ENCODE assay signal across 1 cellular context in the genomic region with DNA sequence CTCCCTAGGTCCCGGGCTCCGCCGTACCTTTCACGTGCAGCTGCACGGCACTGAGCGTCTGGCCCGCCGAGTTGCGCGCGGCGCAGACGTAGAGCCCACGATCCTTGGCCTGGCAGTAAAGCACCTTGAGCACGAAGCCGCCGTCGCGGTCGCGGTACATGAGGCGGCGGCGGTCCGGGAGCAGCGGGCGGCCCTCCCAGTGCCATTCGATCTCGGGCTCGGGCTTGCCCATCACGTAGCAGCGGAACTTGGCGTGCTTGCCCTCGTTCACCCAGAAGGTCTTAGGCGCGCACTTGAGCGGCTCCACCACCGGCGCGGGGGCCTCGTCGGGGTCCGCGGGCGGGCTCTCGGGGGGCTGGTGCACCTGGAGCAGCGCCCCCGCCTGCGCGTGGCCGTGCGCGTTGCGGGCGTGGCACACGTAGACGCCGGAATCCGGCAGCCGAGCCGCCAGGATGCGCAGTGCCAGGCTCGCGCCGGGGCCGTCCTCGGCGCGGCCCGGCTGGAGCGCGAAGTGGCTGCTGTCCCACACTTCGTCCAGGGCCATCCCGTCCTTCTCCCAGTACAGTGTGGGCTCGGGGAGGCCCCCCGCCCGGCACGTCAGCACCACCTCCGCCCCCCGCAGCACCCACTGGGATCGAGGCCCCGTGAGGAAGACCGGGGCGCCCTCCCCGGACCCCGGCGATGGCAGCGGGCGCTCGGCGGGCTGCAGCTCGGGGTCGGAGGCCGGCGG.
TF ChIP-seq lines count a peak whose summit lies in the region.

No MANE protein-coding gene starts in this region.

TF ChIP-seq in HepG2, 621 proteins besides CTCF, POLR2A, EP300 and RAD21 (continued from another document and continues in another):
- TF ChIP-seq GFI1 (CRISPR knock-in tag; IDR thresholded peaks at IDR 0.05; ENCODE audit: borderline replicate concordance) (no peak), HOXD1 (CRISPR knock-in tag; IDR thresholded peaks at IDR 0.05) (no peak), ZFY (CRISPR knock-in tag; IDR thresholded peaks at IDR 0.05) (peak; percentile 49; the same call in 1 of the 2 replicates), ZFP37 (CRISPR knock-in tag; IDR thresholded peaks at IDR 0.05; ENCODE audit: borderline replicate concordance) (no peak), ZNF839 (CRISPR knock-in tag; IDR thresholded peaks at IDR 0.05; ENCODE audit: borderline replicate concordance) (peak; percentile 17; the same call in 1 of the 2 replicates), GZF1 (CRISPR knock-in tag; IDR thresholded peaks at IDR 0.05) (no peak), PCBP1 (IDR thresholded peaks at IDR 0.05; ENCODE audit: borderline replicate concordance, low read depth, low read length) (no peak), DMAP1 (CRISPR knock-in tag; IDR thresholded peaks at IDR 0.05) (peak; percentile 38; the same call in 1 of the 2 replicates), PPARG (CRISPR knock-in tag; conservative IDR thresholded peaks at IDR 0.05) (no peak), HES4 (CRISPR knock-in tag; IDR thresholded peaks at IDR 0.05; ENCODE audit: borderline replicate concordance) (peak; percentile 73; the same call in 1 of the 2 replicates), ZNF564 (CRISPR knock-in tag; IDR thresholded peaks at IDR 0.05) (no peak), ESRRA (CRISPR knock-in tag; IDR thresholded peaks at IDR 0.05; ENCODE audit: low read depth) (no peak), YY1 (IDR thresholded peaks at IDR 0.05; ENCODE audit: insufficient read depth, insufficient replicate concordance, low read depth, low read length) (no peak), ZNF18 (CRISPR knock-in tag; IDR thresholded peaks at IDR 0.05; ENCODE audit: insufficient replicate concordance) (no peak), ZGPAT (CRISPR knock-in tag; IDR thresholded peaks at IDR 0.05) (peak; percentile 57; the same call in 1 of the 2 replicates), GATAD2A (CRISPR knock-in tag; IDR thresholded peaks at IDR 0.05) (no peak), HIC2 (CRISPR knock-in tag; IDR thresholded peaks at IDR 0.05; ENCODE audit: low read depth) (0 out of 2 replicates have a peak, but pooled peaks have one; percentile 43), IRF2 (CRISPR knock-in tag; IDR thresholded peaks at IDR 0.05) (peak; percentile 21; the same call in 1 of the 2 replicates), KLF15 (CRISPR knock-in tag; IDR thresholded peaks at IDR 0.05; ENCODE audit: borderline replicate concordance) (no peak), BHLHE40 (IDR thresholded peaks at IDR 0.05; ENCODE audit: low read length) (no peak), DNMT3B (CRISPR knock-in tag; conservative IDR thresholded peaks at IDR 0.05) (no peak), ZNF432 (CRISPR knock-in tag; IDR thresholded peaks at IDR 0.05; ENCODE audit: borderline replicate concordance) (no peak), ZNF501 (CRISPR knock-in tag; IDR thresholded peaks at IDR 0.05) (0 out of 2 replicates have a peak, but pooled peaks have one; percentile 13), MEIS2 (CRISPR knock-in tag; IDR thresholded peaks at IDR 0.05) (0 out of 2 replicates have a peak, but pooled peaks have one; percentile 48), ZIK1 (CRISPR knock-in tag; IDR thresholded peaks at IDR 0.05; ENCODE audit: borderline replicate concordance, low read depth) (no peak), NR2F6 (IDR thresholded peaks at IDR 0.05) (no peak), NR2F6 (CRISPR knock-in tag; IDR thresholded peaks at IDR 0.05) (no peak), GRHL1 (CRISPR knock-in tag; conservative IDR thresholded peaks at IDR 0.05) (no peak), ZNF530 (CRISPR knock-in tag; IDR thresholded peaks at IDR 0.05; ENCODE audit: low read depth) (no peak), ZNF292 (CRISPR knock-in tag; IDR thresholded peaks at IDR 0.05; ENCODE audit: borderline replicate concordance, low read depth) (no peak)
- TF ChIP-seq, protein P1, sequence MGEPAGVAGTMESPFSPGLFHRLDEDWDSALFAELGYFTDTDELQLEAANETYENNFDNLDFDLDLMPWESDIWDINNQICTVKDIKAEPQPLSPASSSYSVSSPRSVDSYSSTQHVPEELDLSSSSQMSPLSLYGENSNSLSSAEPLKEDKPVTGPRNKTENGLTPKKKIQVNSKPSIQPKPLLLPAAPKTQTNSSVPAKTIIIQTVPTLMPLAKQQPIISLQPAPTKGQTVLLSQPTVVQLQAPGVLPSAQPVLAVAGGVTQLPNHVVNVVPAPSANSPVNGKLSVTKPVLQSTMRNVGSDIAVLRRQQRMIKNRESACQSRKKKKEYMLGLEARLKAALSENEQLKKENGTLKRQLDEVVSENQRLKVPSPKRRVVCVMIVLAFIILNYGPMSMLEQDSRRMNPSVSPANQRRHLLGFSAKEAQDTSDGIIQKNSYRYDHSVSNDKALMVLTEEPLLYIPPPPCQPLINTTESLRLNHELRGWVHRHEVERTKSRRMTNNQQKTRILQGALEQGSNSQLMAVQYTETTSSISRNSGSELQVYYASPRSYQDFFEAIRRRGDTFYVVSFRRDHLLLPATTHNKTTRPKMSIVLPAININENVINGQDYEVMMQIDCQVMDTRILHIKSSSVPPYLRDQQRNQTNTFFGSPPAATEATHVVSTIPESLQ (CRISPR knock-in tag; conservative IDR thresholded peaks at IDR 0.05) = no peak
- TF ChIP-seq, protein P2, sequence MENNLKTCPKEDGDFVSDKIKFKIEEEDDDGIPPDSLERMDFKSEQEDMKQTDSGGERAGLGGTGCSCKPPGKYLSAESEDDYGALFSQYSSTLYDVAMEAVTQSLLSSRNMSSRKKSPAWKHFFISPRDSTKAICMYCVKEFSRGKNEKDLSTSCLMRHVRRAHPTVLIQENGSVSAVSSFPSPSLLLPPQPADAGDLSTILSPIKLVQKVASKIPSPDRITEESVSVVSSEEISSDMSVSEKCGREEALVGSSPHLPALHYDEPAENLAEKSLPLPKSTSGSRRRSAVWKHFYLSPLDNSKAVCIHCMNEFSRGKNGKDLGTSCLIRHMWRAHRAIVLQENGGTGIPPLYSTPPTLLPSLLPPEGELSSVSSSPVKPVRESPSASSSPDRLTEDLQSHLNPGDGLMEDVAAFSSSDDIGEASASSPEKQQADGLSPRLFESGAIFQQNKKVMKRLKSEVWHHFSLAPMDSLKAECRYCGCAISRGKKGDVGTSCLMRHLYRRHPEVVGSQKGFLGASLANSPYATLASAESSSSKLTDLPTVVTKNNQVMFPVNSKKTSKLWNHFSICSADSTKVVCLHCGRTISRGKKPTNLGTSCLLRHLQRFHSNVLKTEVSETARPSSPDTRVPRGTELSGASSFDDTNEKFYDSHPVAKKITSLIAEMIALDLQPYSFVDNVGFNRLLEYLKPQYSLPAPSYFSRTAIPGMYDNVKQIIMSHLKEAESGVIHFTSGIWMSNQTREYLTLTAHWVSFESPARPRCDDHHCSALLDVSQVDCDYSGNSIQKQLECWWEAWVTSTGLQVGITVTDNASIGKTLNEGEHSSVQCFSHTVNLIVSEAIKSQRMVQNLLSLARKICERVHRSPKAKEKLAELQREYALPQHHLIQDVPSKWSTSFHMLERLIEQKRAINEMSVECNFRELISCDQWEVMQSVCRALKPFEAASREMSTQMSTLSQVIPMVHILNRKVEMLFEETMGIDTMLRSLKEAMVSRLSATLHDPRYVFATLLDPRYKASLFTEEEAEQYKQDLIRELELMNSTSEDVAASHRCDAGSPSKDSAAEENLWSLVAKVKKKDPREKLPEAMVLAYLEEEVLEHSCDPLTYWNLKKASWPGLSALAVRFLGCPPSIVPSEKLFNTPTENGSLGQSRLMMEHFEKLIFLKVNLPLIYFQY (CRISPR knock-in tag; IDR thresholded peaks at IDR 0.05; ENCODE audit: borderline replicate concordance) = no peak
- TF ChIP-seq, protein P3, sequence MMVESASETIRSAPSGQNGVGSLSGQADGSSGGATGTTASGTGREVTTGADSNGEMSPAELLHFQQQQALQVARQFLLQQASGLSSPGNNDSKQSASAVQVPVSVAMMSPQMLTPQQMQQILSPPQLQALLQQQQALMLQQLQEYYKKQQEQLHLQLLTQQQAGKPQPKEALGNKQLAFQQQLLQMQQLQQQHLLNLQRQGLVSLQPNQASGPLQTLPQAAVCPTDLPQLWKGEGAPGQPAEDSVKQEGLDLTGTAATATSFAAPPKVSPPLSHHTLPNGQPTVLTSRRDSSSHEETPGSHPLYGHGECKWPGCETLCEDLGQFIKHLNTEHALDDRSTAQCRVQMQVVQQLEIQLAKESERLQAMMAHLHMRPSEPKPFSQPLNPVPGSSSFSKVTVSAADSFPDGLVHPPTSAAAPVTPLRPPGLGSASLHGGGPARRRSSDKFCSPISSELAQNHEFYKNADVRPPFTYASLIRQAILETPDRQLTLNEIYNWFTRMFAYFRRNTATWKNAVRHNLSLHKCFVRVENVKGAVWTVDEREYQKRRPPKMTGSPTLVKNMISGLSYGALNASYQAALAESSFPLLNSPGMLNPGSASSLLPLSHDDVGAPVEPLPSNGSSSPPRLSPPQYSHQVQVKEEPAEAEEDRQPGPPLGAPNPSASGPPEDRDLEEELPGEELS (CRISPR knock-in tag; IDR thresholded peaks at IDR 0.05) = no peak
